8 cellular contexts compared by ENCODE assay signal in genomic region chr13:112711528-112712265, GRCh38. TPM values are rescaled to one million over a fixed set of nuclear protein-coding genes. Genes with fewer than 3 reads are reported as not detected.
DNase-seq lines count a peak whose midpoint lies in the region; ATAC-seq and TF ChIP-seq lines count a peak whose summit lies in the region.

No MANE protein-coding gene starts in this region.

- no peak for TF ChIP-seq CTCF in CD4-positive, alpha-beta T cell (IDR thresholded peaks at IDR 0.05)
- peak in 1 of 2 donors; percentile 24 for TF ChIP-seq CTCF in right atrium auricular region (IDR thresholded peaks at IDR 0.05)
- peak; percentile 43 for TF ChIP-seq CTCF in progenitor cell of endocrine pancreas (IDR thresholded peaks at IDR 0.05; ENCODE audit: unreplicated experiment)

- H3K27me3 ChIP-seq in CD4-positive, alpha-beta T cell (ENCODE audit: control insufficient read depth, insufficient read depth, low read length), result no peaks in the 10 kb centered on the region
- H3K27me3 ChIP-seq in right atrium auricular region, result no peaks in the 10 kb centered on the region

- H3K9me3 Mint-ChIP-seq in CD4-positive, alpha-beta T cell, result no peaks in the 10 kb centered on the region
- peaks cover 6% of the 10 kb centered on the region for H3K9me3 Mint-ChIP-seq in progenitor cell of endocrine pancreas (ENCODE audit: low read depth)

- H3K4me3 Mint-ChIP-seq in CD4-positive, alpha-beta T cell, result no peak overlapping the region
- H3K4me3 Mint-ChIP-seq in progenitor cell of endocrine pancreas (ENCODE audit: low read depth), result peak overlapping the region; percentile 29

- no peak overlapping the region for H3K27ac Mint-ChIP-seq in CD4-positive, alpha-beta T cell
- peak overlapping the region; percentile 97 for H3K27ac Mint-ChIP-seq in progenitor cell of endocrine pancreas

- no peak for DNase-seq in CD4-positive, alpha-beta T cell
- DNase-seq in LoVo (ENCODE audit: low spot score) (peak; percentile 93), amniotic stem cell (lab: John Stamatoyannopoulos, UW) (peak; percentile 87), right atrium auricular region (ENCODE audit: low spot score) (peak; percentile 94), progenitor cell of endocrine pancreas (ENCODE audit: low spot score, unreplicated experiment) (peak; percentile 44), D341Med (ENCODE audit: low spot score) (no peak)
- no peak for DNase-seq in central memory CD4-positive, alpha-beta T cell

- peak overlapping the region; percentile 5 to 26 for H3K4me3 ChIP-seq in right atrium auricular region

- H3K9me3 ChIP-seq in CD4-positive, alpha-beta T cell (ENCODE audit: control insufficient read depth, low read length), result no peaks in the 10 kb centered on the region
- no peaks in the 10 kb centered on the region for H3K9me3 ChIP-seq in right atrium auricular region

- intact Hi-C loops in CD4-positive, alpha-beta T cell (cut with DNase I, micrococcal nuclease), result no loop called here

- CTCF ChIA-PET in CD4-positive, alpha-beta T cell (lab: Charles Lee), result no interaction called here

- POLR2A ChIA-PET in CD4-positive, alpha-beta T cell (lab: Charles Lee), result no interaction called here

- no peaks in the 10 kb centered on the region for H3K27me3 Mint-ChIP-seq in CD4-positive, alpha-beta T cell
- no peaks in the 10 kb centered on the region for H3K27me3 Mint-ChIP-seq in progenitor cell of endocrine pancreas

- peaks cover 33% of the 10 kb centered on the region for H3K4me1 Mint-ChIP-seq in CD4-positive, alpha-beta T cell (ENCODE audit: low read depth)
- H3K4me1 Mint-ChIP-seq in progenitor cell of endocrine pancreas (ENCODE audit: low read depth), result peaks cover 62% of the 10 kb centered on the region

- H3K36me3 ChIP-seq in right atrium auricular region, result no peaks in the 10 kb centered on the region

- ATAC-seq in CD4-positive, alpha-beta T cell (ENCODE audit: poor library complexity), result peak; percentile 51
- ATAC-seq in GM19351 (IDR thresholded peaks at IDR 0.05; ENCODE audit: unreplicated experiment), result peak; percentile 81

- no peak overlapping the region for H3K27ac ChIP-seq in CD4-positive, alpha-beta T cell (ENCODE audit: low read depth, low read length)
- peak overlapping the region; percentile 89 to 93 for H3K27ac ChIP-seq in right atrium auricular region

- peaks cover 14% of the 10 kb centered on the region for H3K36me3 Mint-ChIP-seq in CD4-positive, alpha-beta T cell (ENCODE audit: low read depth)
- H3K36me3 Mint-ChIP-seq in progenitor cell of endocrine pancreas (ENCODE audit: insufficient read depth), result peaks cover 11% of the 10 kb centered on the region

- H3K4me1 ChIP-seq in right atrium auricular region, result peaks cover 0 to 45% of the 10 kb centered on the region in 2 donors

RNA-seq across cellular contexts. Expression of gene ATP11A, which starts 21.9 kb away (rescaled TPM):
- total RNA-seq in CD4-positive, alpha-beta T cell, result 10 to 100 TPM; 56.7 to 66.8 TPM
- total RNA-seq in right atrium auricular region (10 to 100 TPM; 31.8 to 48.6 TPM), progenitor cell of endocrine pancreas (100 and 109 TPM in 2 replicates)

Comparison
In these comparisons a context has a peak if more than half of its experiments do, and no peak if none do; other contexts are left out.
1. DNase-seq: peak in LoVo (single experiment), amniotic stem cell (single experiment), right atrium auricular region (single experiment) and progenitor cell of endocrine pancreas (single experiment); none in CD4-positive, alpha-beta T cell (0 of 10), central memory CD4-positive, alpha-beta T cell (single experiment) and D341Med (single experiment).